In genomic region chr10:1048732-1049424, GRCh38 we compare ENCODE assay signal across 1 cellular context.
TF ChIP-seq lines count a peak whose summit lies in the region.

Gene IDI1, minus strand, starts transcription at chr10:1049119. Its CDS starts 116 bp downstream, at chr10:1049003.

TF ChIP-seq in HepG2, 621 proteins besides CTCF, POLR2A, EP300 and RAD21 (continued from another document and continues in another):
- peak; percentile 58; the same call in 1 of the 2 replicates for TF ChIP-seq ZNF609 (CRISPR knock-in tag; IDR thresholded peaks at IDR 0.05; ENCODE audit: borderline replicate concordance)
- peak; percentile 71; the same call in 1 of the 2 replicates for TF ChIP-seq NCOA5 (CRISPR knock-in tag; IDR thresholded peaks at IDR 0.05)
- TF ChIP-seq BHLHE40 (IDR thresholded peaks at IDR 0.05; ENCODE audit: low read length), result no peak; the same call in 1 of the 2 replicates
- TF ChIP-seq SMARCE1 (IDR thresholded peaks at IDR 0.05; ENCODE audit: borderline replicate concordance), result no peak
- TF ChIP-seq, protein P1, sequence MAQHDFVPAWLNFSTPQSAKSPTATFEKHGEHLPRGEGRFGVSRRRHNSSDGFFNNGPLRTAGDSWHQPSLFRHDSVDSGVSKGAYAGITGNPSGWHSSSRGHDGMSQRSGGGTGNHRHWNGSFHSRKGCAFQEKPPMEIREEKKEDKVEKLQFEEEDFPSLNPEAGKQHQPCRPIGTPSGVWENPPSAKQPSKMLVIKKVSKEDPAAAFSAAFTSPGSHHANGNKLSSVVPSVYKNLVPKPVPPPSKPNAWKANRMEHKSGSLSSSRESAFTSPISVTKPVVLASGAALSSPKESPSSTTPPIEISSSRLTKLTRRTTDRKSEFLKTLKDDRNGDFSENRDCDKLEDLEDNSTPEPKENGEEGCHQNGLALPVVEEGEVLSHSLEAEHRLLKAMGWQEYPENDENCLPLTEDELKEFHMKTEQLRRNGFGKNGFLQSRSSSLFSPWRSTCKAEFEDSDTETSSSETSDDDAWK (CRISPR knock-in tag; IDR thresholded peaks at IDR 0.05), result no peak
- no peak for TF ChIP-seq NFRKB (IDR thresholded peaks at IDR 0.05)
- no peak for TF ChIP-seq MYNN (CRISPR knock-in tag; IDR thresholded peaks at IDR 0.05; ENCODE audit: low read depth)
- TF ChIP-seq ZNF775 (CRISPR knock-in tag; IDR thresholded peaks at IDR 0.05; ENCODE audit: borderline replicate concordance), result no peak
- TF ChIP-seq SOX13 (IDR thresholded peaks at IDR 0.05), result no peak; the same call in 1 of the 2 replicates
- TF ChIP-seq SOX13 (CRISPR knock-in tag; conservative IDR thresholded peaks at IDR 0.05 in 1 of 2, IDR thresholded peaks at IDR 0.05 in 1 of 2), result peak in 1 of 2 experiments; percentile 5; a peak in 1 of 4 replicates
- peak; percentile 80 for TF ChIP-seq KMT2A (CRISPR knock-in tag; IDR thresholded peaks at IDR 0.05)
- 0 out of 2 replicates have a peak, but pooled peaks have one; percentile 23 for TF ChIP-seq ZNF335 (CRISPR knock-in tag; IDR thresholded peaks at IDR 0.05)
- no peak for TF ChIP-seq MLLT10 (CRISPR knock-in tag; IDR thresholded peaks at IDR 0.05)
- TF ChIP-seq NRL (CRISPR knock-in tag; IDR thresholded peaks at IDR 0.05; ENCODE audit: borderline replicate concordance), result peak; percentile 64; the same call in 1 of the 2 replicates
- TF ChIP-seq SSRP1 (CRISPR knock-in tag; IDR thresholded peaks at IDR 0.05), result 0 out of 2 replicates have a peak, but pooled peaks have one; percentile 25
- TF ChIP-seq ZNF235 (CRISPR knock-in tag; IDR thresholded peaks at IDR 0.05; ENCODE audit: borderline replicate concordance), result peak; percentile 84; the same call in 1 of the 2 replicates
- TF ChIP-seq DNMT3B (CRISPR knock-in tag; conservative IDR thresholded peaks at IDR 0.05), result no peak; the same call in 1 of the 2 replicates
- TF ChIP-seq PHF21A (CRISPR knock-in tag; IDR thresholded peaks at IDR 0.05), result peak; percentile 91
- TF ChIP-seq NCOA1 (CRISPR knock-in tag; IDR thresholded peaks at IDR 0.05), result 0 out of 2 replicates have a peak, but pooled peaks have one; percentile 22
- peak; percentile 14 for TF ChIP-seq TBL1XR1 (IDR thresholded peaks at IDR 0.05; ENCODE audit: borderline replicate concordance, low read length, partially characterized antibody)
- peak; percentile 100 for TF ChIP-seq SP4 (CRISPR knock-in tag; IDR thresholded peaks at IDR 0.05)
- peak; percentile 84 for TF ChIP-seq DMAP1 (CRISPR knock-in tag; IDR thresholded peaks at IDR 0.05)
- TF ChIP-seq ZNF644 (CRISPR knock-in tag; IDR thresholded peaks at IDR 0.05; ENCODE audit: low read depth), result no peak
- TF ChIP-seq, protein P2, sequence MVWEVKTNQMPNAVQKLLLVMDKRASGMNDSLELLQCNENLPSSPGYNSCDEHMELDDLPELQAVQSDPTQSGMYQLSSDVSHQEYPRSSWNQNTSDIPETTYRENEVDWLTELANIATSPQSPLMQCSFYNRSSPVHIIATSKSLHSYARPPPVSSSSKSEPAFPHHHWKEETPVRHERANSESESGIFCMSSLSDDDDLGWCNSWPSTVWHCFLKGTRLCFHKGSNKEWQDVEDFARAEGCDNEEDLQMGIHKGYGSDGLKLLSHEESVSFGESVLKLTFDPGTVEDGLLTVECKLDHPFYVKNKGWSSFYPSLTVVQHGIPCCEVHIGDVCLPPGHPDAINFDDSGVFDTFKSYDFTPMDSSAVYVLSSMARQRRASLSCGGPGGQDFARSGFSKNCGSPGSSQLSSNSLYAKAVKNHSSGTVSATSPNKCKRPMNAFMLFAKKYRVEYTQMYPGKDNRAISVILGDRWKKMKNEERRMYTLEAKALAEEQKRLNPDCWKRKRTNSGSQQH (CRISPR knock-in tag; IDR thresholded peaks at IDR 0.05; ENCODE audit: low read depth), result peak; percentile 88; the same call in 1 of the 2 replicates
- TF ChIP-seq PAWR (CRISPR knock-in tag; IDR thresholded peaks at IDR 0.05; ENCODE audit: borderline replicate concordance), result no peak
- TF ChIP-seq EED (CRISPR knock-in tag; IDR thresholded peaks at IDR 0.05), result no peak; the same call in 1 of the 2 replicates
- TF ChIP-seq ZNF878 (CRISPR knock-in tag; IDR thresholded peaks at IDR 0.05), result no peak
- peak; percentile 98 for TF ChIP-seq RBFOX2 (IDR thresholded peaks at IDR 0.05; ENCODE audit: low read depth, low read length)
- peak; percentile 57; the same call in 1 of the 2 replicates for TF ChIP-seq ZNF552 (CRISPR knock-in tag; IDR thresholded peaks at IDR 0.05; ENCODE audit: borderline replicate concordance)
- TF ChIP-seq HMGA1 (CRISPR knock-in tag; conservative IDR thresholded peaks at IDR 0.05), result no peak
- TF ChIP-seq ZNF451 (CRISPR knock-in tag; IDR thresholded peaks at IDR 0.05), result peak; percentile 25; the same call in 1 of the 2 replicates
- TF ChIP-seq FLYWCH1 (CRISPR knock-in tag; IDR thresholded peaks at IDR 0.05), result no peak
- TF ChIP-seq MAF1 (CRISPR knock-in tag; IDR thresholded peaks at IDR 0.05; ENCODE audit: borderline replicate concordance), result peak; percentile 67; the same call in 1 of the 2 replicates
- TF ChIP-seq MAFG (CRISPR knock-in tag; IDR thresholded peaks at IDR 0.05), result no peak
- TF ChIP-seq ZNF280D (CRISPR knock-in tag; IDR thresholded peaks at IDR 0.05), result no peak
- peak; percentile 95; the same call in 1 of the 2 replicates for TF ChIP-seq PCBP1 (IDR thresholded peaks at IDR 0.05; ENCODE audit: borderline replicate concordance, low read depth, low read length)
- TF ChIP-seq CBFB (CRISPR knock-in tag; IDR thresholded peaks at IDR 0.05), result peak; percentile 89
- TF ChIP-seq, protein P3, sequence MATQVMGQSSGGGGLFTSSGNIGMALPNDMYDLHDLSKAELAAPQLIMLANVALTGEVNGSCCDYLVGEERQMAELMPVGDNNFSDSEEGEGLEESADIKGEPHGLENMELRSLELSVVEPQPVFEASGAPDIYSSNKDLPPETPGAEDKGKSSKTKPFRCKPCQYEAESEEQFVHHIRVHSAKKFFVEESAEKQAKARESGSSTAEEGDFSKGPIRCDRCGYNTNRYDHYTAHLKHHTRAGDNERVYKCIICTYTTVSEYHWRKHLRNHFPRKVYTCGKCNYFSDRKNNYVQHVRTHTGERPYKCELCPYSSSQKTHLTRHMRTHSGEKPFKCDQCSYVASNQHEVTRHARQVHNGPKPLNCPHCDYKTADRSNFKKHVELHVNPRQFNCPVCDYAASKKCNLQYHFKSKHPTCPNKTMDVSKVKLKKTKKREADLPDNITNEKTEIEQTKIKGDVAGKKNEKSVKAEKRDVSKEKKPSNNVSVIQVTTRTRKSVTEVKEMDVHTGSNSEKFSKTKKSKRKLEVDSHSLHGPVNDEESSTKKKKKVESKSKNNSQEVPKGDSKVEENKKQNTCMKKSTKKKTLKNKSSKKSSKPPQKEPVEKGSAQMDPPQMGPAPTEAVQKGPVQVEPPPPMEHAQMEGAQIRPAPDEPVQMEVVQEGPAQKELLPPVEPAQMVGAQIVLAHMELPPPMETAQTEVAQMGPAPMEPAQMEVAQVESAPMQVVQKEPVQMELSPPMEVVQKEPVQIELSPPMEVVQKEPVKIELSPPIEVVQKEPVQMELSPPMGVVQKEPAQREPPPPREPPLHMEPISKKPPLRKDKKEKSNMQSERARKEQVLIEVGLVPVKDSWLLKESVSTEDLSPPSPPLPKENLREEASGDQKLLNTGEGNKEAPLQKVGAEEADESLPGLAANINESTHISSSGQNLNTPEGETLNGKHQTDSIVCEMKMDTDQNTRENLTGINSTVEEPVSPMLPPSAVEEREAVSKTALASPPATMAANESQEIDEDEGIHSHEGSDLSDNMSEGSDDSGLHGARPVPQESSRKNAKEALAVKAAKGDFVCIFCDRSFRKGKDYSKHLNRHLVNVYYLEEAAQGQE (IDR thresholded peaks at IDR 0.05; ENCODE audit: borderline replicate concordance in 1 of 2, low read depth in 1 of 2, low read length in 2 of 2), result peak; percentile 38 to 79; a peak in 3 of 4 replicates
- TF ChIP-seq NFKB2 (CRISPR knock-in tag; IDR thresholded peaks at IDR 0.05; ENCODE audit: borderline replicate concordance), result no peak
- TF ChIP-seq NFE2 (CRISPR knock-in tag; IDR thresholded peaks at IDR 0.05), result no peak
- TF ChIP-seq MED1 (CRISPR knock-in tag; IDR thresholded peaks at IDR 0.05), result peak; percentile 86
- no peak for TF ChIP-seq ZKSCAN8 (CRISPR knock-in tag; IDR thresholded peaks at IDR 0.05; ENCODE audit: borderline replicate concordance)
- TF ChIP-seq FIP1L1 (IDR thresholded peaks at IDR 0.05; ENCODE audit: borderline replicate concordance, insufficient read depth, low read depth, low read length), result 0 out of 2 replicates have a peak, but pooled peaks have one; percentile 8
- TF ChIP-seq ZNF619 (CRISPR knock-in tag; IDR thresholded peaks at IDR 0.05), result no peak
- TF ChIP-seq ZNF746 (CRISPR knock-in tag; IDR thresholded peaks at IDR 0.05), result 0 out of 2 replicates have a peak, but pooled peaks have one; percentile 36
- TF ChIP-seq, protein P4, sequence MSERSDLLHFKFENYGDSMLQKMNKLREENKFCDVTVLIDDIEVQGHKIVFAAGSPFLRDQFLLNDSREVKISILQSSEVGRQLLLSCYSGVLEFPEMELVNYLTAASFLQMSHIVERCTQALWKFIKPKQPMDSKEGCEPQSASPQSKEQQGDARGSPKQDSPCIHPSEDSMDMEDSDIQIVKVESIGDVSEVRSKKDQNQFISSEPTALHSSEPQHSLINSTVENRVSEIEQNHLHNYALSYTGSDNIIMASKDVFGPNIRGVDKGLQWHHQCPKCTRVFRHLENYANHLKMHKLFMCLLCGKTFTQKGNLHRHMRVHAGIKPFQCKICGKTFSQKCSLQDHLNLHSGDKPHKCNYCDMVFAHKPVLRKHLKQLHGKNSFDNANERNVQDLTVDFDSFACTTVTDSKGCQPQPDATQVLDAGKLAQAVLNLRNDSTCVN (CRISPR knock-in tag; IDR thresholded peaks at IDR 0.05; ENCODE audit: borderline replicate concordance), result no peak
- peak; percentile 33; the same call in 1 of the 2 replicates for TF ChIP-seq ZBTB7A (CRISPR knock-in tag; IDR thresholded peaks at IDR 0.05)
- no peak for TF ChIP-seq ZNF577 (CRISPR knock-in tag; IDR thresholded peaks at IDR 0.05; ENCODE audit: borderline replicate concordance, low read depth)
- TF ChIP-seq ZNF549 (CRISPR knock-in tag; IDR thresholded peaks at IDR 0.05), result no peak
- TF ChIP-seq HMG20A (CRISPR knock-in tag; IDR thresholded peaks at IDR 0.05; ENCODE audit: borderline replicate concordance), result no peak; the same call in 1 of the 2 replicates
- TF ChIP-seq, protein P5, sequence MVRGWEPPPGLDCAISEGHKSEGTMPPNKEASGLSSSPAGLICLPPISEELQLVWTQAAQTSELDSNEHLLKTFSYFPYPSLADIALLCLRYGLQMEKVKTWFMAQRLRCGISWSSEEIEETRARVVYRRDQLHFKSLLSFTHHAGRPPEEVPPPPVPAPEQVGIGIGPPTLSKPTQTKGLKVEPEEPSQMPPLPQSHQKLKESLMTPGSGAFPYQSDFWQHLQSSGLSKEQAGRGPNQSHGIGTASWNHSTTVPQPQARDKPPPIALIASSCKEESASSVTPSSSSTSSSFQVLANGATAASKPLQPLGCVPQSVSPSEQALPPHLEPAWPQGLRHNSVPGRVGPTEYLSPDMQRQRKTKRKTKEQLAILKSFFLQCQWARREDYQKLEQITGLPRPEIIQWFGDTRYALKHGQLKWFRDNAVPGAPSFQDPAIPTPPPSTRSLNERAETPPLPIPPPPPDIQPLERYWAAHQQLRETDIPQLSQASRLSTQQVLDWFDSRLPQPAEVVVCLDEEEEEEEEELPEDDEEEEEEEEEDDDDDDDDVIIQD (CRISPR knock-in tag; IDR thresholded peaks at IDR 0.05; ENCODE audit: low read depth), result no peak; the same call in 1 of the 2 replicates
- no peak for TF ChIP-seq ZNF337 (CRISPR knock-in tag; IDR thresholded peaks at IDR 0.05; ENCODE audit: borderline replicate concordance, low read depth)
- peak; percentile 67 for TF ChIP-seq FOXJ3 (CRISPR knock-in tag; IDR thresholded peaks at IDR 0.05; ENCODE audit: borderline replicate concordance)
